ENCODE assay signal across 8 cellular contexts in the genomic region with DNA sequence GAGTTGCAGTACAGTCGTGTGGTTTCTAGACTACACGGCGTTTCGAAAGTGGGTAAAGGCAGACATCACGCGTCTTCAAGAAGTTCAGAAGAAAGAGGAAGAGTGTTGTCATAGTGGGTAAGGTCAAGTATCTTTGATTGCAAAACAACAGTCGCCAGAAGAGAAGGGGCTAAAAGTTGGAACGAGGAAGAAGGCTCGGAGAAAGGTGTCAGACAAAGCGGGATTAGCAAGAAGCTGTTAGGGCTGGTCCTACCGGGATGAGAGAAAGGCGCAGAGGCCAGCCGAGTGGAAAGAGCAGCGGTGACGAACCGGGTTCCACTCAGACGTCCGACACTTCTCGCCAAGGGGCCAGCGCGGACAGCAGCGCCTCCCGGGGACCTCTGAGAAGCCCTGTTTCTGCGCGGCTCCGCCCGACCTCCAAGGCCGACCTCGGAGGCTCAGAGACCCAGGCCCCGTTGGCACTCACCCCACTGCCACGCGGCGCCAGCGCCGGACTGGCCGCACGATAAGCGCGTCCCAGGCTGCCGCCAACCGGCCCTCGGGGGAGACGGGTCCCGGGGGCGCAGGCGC. TPM values are rescaled to one million over a fixed set of nuclear protein-coding genes. Genes with fewer than 3 reads are reported as not detected.
DNase-seq lines count a peak whose midpoint lies in the region; ATAC-seq and TF ChIP-seq lines count a peak whose summit lies in the region.

No MANE protein-coding gene starts in this region.

- no peaks in the 10 kb centered on the region for H3F3A ChIP-seq in Loucy (ENCODE audit: low read depth)

- H2AFZ ChIP-seq in Loucy (ENCODE audit: low read length) (peak overlapping the region; percentile 80), osteoblast (ENCODE audit: low read length) (peak overlapping the region; percentile 98)

- peak overlapping the region; percentile 76 for H3K4me2 ChIP-seq in Loucy (ENCODE audit: low read depth, low read length, poor library complexity, severe bottlenecking)
- peak overlapping the region; percentile 100 for H3K4me2 ChIP-seq in osteoblast (ENCODE audit: insufficient read depth, low read length)

- H3K4me3 ChIP-seq in H7 (ENCODE audit: insufficient read depth, low read depth, low read length): peak overlapping the region; percentile 96
- H3K4me3 ChIP-seq in Loucy (ENCODE audit: low read length, poor library complexity, severe bottlenecking): peak overlapping the region; percentile 88
- peak overlapping the region; percentile 96 for H3K4me3 ChIP-seq in osteoblast (ENCODE audit: insufficient read depth, low read length)

- DNase-seq in H7 (no peak), germinal center (ENCODE audit: low spot score) (peak; percentile 70), osteoblast (ENCODE audit: insufficient read length, low spot score, missing footprints) (peak; percentile 64), cortex of kidney (lab: John Stamatoyannopoulos, UW) (no peak), NCI-H2227 (lab: John Stamatoyannopoulos, UW; ENCODE audit: unreplicated experiment) (no peak)
- DNase-seq in activated CD4-positive, alpha-beta T cell treated with anti-CD3 and anti-CD28 coated beads, Interleukin-2, amount 50 U/mL, for 48 hours: peak; percentile 34 to 54

- peak overlapping the region; percentile 94 for H3K27ac ChIP-seq in osteoblast (ENCODE audit: low read depth, low read length)

- H3K79me2 ChIP-seq in Loucy (ENCODE audit: insufficient read depth, low read length) (peaks cover 52% of the 10 kb centered on the region), osteoblast (ENCODE audit: insufficient read depth, low read length) (peaks cover 54% of the 10 kb centered on the region)

- H3K4me1 ChIP-seq in Loucy (ENCODE audit: insufficient read depth, low read length, poor library complexity, severe bottlenecking): peaks cover 41% of the 10 kb centered on the region
- H3K4me1 ChIP-seq in osteoblast (ENCODE audit: insufficient read depth, low read length): peaks cover 36% of the 10 kb centered on the region

- H3K9ac ChIP-seq in Loucy (ENCODE audit: low read depth, low read length, poor library complexity, severe bottlenecking): peak overlapping the region; percentile 84

- H3K36me3 ChIP-seq in H7 (replicated peaks; ENCODE audit: control insufficient read depth, insufficient read depth, low read length): no peaks in the 10 kb centered on the region; the same call in 1 of the 2 replicates
- H3K36me3 ChIP-seq in Loucy (ENCODE audit: insufficient read depth, low read length): no peaks in the 10 kb centered on the region
- peaks cover 13% of the 10 kb centered on the region for H3K36me3 ChIP-seq in osteoblast (ENCODE audit: insufficient read depth, low read length)

- no peaks in the 10 kb centered on the region for H3K9me2 ChIP-seq in Loucy (replicated peaks; ENCODE audit: low read depth, low read length)

- H4K20me1 ChIP-seq in Loucy (ENCODE audit: insufficient read depth, low read length, poor library complexity, severe bottlenecking): peaks cover 25% of the 10 kb centered on the region
- H4K20me1 ChIP-seq in osteoblast (ENCODE audit: insufficient read depth, low read length): peaks cover 5% of the 10 kb centered on the region

- ATAC-seq in GM18498 (IDR thresholded peaks at IDR 0.05; ENCODE audit: unreplicated experiment): peak; percentile 39

- H3K27me3 ChIP-seq in H7 (ENCODE audit: control insufficient read depth, insufficient read depth, low read length) (no peaks in the 10 kb centered on the region), Loucy (ENCODE audit: insufficient read depth, low read length, poor library complexity, severe bottlenecking) (no peaks in the 10 kb centered on the region), osteoblast (ENCODE audit: insufficient read depth, low read length) (no peaks in the 10 kb centered on the region)

- TF ChIP-seq CTCF in Loucy (conservative IDR thresholded peaks at IDR 0.05; ENCODE audit: low read length): no peak
- no peak for TF ChIP-seq CTCF in osteoblast (IDR thresholded peaks at IDR 0.05; ENCODE audit: extremely low read depth, low read depth, low read length)

- H3K9me3 ChIP-seq in Loucy (ENCODE audit: insufficient read depth, low read depth, low read length) (no peaks in the 10 kb centered on the region), osteoblast (ENCODE audit: low read depth, low read length) (no peaks in the 10 kb centered on the region)

RNA-seq across cellular contexts. Expression of gene ADPGK, which starts 0.5 kb away (rescaled TPM):
- 45.5 and 45.7 TPM in 2 replicates for total RNA-seq in H7 (2014; rRNA removed; shearing (Covaris generic))
- total RNA-seq in osteoblast: 57.9 and 58.3 TPM in 2 replicates

Comparison
In these comparisons a context has a peak if more than half of its experiments do, and no peak if none do; other contexts are left out.
1. DNase-seq: peak in activated CD4-positive, alpha-beta T cell treated with anti-CD3 and anti-CD28 coated beads, Interleukin-2, amount 50 U/mL, for 48 hours (2 of 2), germinal center (single experiment) and osteoblast (single experiment); none in H7 (single experiment), cortex of kidney (single experiment) and NCI-H2227 (single experiment).
2. Peak in every context shown above with its lines, with median percentiles within 50 percentile points of each other: H3K4me3 ChIP-seq.